1 cellular context compared by ENCODE assay signal in the genomic region with DNA sequence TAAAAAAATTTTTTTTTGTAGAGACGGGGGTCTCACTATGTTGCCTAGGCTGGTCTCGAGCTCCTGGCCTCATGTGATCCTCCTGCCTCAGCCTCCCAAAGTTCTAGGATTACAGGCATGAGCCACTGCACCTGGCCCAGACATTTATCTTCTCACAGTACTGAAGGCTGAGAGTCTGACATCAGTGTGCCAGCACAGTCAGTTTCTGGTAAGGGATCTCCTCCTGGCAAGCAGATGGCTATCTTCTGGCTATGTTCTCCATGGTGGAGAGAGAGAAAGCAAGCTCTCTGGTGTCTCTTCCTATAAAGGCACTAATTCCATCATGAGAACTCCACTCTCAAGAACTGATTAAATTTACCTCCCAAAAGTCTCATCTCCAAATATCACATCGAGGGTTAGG.
TF ChIP-seq lines count a peak whose summit lies in the region.

No MANE protein-coding gene starts in this region.

TF ChIP-seq in K562, 482 proteins besides CTCF, POLR2A, EP300 and RAD21 (continued from another document):
- TF ChIP-seq MCM5 (IDR thresholded peaks at IDR 0.05; ENCODE audit: low read depth) = no peak
- TF ChIP-seq TFAM (CRISPR knock-in tag; conservative IDR thresholded peaks at IDR 0.05) = no peak
- TF ChIP-seq, protein P1, sequence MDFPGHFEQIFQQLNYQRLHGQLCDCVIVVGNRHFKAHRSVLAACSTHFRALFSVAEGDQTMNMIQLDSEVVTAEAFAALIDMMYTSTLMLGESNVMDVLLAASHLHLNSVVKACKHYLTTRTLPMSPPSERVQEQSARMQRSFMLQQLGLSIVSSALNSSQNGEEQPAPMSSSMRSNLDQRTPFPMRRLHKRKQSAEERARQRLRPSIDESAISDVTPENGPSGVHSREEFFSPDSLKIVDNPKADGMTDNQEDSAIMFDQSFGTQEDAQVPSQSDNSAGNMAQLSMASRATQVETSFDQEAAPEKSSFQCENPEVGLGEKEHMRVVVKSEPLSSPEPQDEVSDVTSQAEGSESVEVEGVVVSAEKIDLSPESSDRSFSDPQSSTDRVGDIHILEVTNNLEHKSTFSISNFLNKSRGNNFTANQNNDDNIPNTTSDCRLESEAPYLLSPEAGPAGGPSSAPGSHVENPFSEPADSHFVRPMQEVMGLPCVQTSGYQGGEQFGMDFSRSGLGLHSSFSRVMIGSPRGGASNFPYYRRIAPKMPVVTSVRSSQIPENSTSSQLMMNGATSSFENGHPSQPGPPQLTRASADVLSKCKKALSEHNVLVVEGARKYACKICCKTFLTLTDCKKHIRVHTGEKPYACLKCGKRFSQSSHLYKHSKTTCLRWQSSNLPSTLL (IDR thresholded peaks at IDR 0.05) = no peak
- TF ChIP-seq RBM17 (IDR thresholded peaks at IDR 0.05; ENCODE audit: borderline replicate concordance, low read depth, low read length) = no peak
- no peak for TF ChIP-seq BRD4 (IDR thresholded peaks at IDR 0.05)
- no peak for TF ChIP-seq ILK (tag; IDR thresholded peaks at IDR 0.05; ENCODE audit: borderline replicate concordance, low read depth)
- no peak for TF ChIP-seq NFIC (IDR thresholded peaks at IDR 0.05)
- TF ChIP-seq FOXA3 (CRISPR knock-in tag; conservative IDR thresholded peaks at IDR 0.05 in 1 of 2, IDR thresholded peaks at IDR 0.05 in 1 of 2) = no peak
- TF ChIP-seq ARNT (IDR thresholded peaks at IDR 0.05) = no peak
TF ChIP-seq in K562: peak in this region for 0.
